Comparison of ENCODE assay signal across 19 cellular contexts in genomic region chr3:15809313-15809712, GRCh38. TPM values are rescaled to one million over a fixed set of nuclear protein-coding genes. Genes with fewer than 3 reads are reported as not detected.
DNase-seq lines count a peak whose midpoint lies in the region; ATAC-seq, FAIRE-seq and TF ChIP-seq lines count a peak whose summit lies in the region.
"Had no signal": no experiment of that assay in that cellular context is flagged by ENCODE, and none has a peak within 500 bp of the region (broad histone marks: within the 10 kb centered on the region; RNA-seq: fewer than 3 reads in every experiment).

No MANE protein-coding gene starts in this region.

- CTCF ChIA-PET in K562 (lab: Yijun Ruan, JAX; ENCODE audit: low intra/inter-chr PET ratio), result no interaction called here

- TF ChIP-seq EP300 in K562 (IDR thresholded peaks at IDR 0.05; ENCODE audit: low read length), result no peak

- no peak overlapping the region for H2AFZ ChIP-seq in Loucy (ENCODE audit: low read length)
- no peak overlapping the region for H2AFZ ChIP-seq in K562 (ENCODE audit: low read depth, low read length)
- H2AFZ ChIP-seq: GM23248 had no signal

- no peaks in the 10 kb centered on the region for H3K27me3 ChIP-seq in Loucy (ENCODE audit: insufficient read depth, low read length, poor library complexity, severe bottlenecking)
- no peaks in the 10 kb centered on the region for H3K27me3 ChIP-seq in K562 (ENCODE audit: control insufficient read depth in 2 of 2, insufficient read depth in 2 of 2, low read length in 2 of 2)
- no peaks in the 10 kb centered on the region for H3K27me3 ChIP-seq in vagina
- no peaks in the 10 kb centered on the region for H3K27me3 ChIP-seq in ascending aorta

- no TSS peak for BruUV-seq in K562 (replicated peaks; lab: Mats Ljungman, UMichigan)

- H3K36me3 ChIP-seq in Loucy (ENCODE audit: insufficient read depth, low read length) (no peaks in the 10 kb centered on the region), K562 (ENCODE audit: control insufficient read depth, insufficient read depth, low read length) (no peaks in the 10 kb centered on the region), vagina (no peaks in the 10 kb centered on the region), ascending aorta (no peaks in the 10 kb centered on the region)

- no peaks in the 10 kb centered on the region for H3K9me3 Mint-ChIP-seq in osteocyte (ENCODE audit: unreplicated experiment)

- peaks cover 29% of the 10 kb centered on the region for H3K4me1 Mint-ChIP-seq in osteocyte (ENCODE audit: unreplicated experiment)

- no peaks in the 10 kb centered on the region for H3K9me2 ChIP-seq in Loucy (replicated peaks; ENCODE audit: low read depth, low read length)
- H3K9me2 ChIP-seq: SK-N-SH had no signal

- peaks cover 47% of the 10 kb centered on the region for H3K4me1 ChIP-seq in Loucy (ENCODE audit: insufficient read depth, low read length, poor library complexity, severe bottlenecking)
- H3K4me1 ChIP-seq in K562 (replicated peaks in 1 of 2; ENCODE audit: control insufficient read depth in 2 of 2, insufficient read depth in 2 of 2, low read length in 2 of 2), result peaks cover 4 to 10% of the 10 kb centered on the region in 2 experiments; a peak in 4 of 5 replicates
- no peaks in the 10 kb centered on the region for H3K4me1 ChIP-seq in vagina
- peaks cover 6 to 14% of the 10 kb centered on the region in 2 donors for H3K4me1 ChIP-seq in ascending aorta
- H3K4me1 ChIP-seq: Caco-2 had no signal

- peak overlapping the region; percentile 24 for H3K27ac Mint-ChIP-seq in osteocyte (ENCODE audit: unreplicated experiment)

- H3K79me2 ChIP-seq in Loucy (ENCODE audit: insufficient read depth, low read length) (peaks cover 85% of the 10 kb centered on the region), K562 (ENCODE audit: control insufficient read depth, insufficient read depth, low read length) (peaks cover 60% of the 10 kb centered on the region)

- ATAC-seq in K562 (no peak), GM21423 (IDR thresholded peaks at IDR 0.05; ENCODE audit: unreplicated experiment) (no peak)

- no peak overlapping the region for H3K4me3 ChIP-seq in Loucy (ENCODE audit: low read length, poor library complexity, severe bottlenecking)
- H3K4me3 ChIP-seq in K562, result no peak overlapping the region
- no peak overlapping the region for H3K4me3 ChIP-seq in vagina
- no peak overlapping the region for H3K4me3 ChIP-seq in ascending aorta
- H3K4me3 ChIP-seq: GM23248 had no signal

- H3K9ac ChIP-seq in Loucy (ENCODE audit: low read depth, low read length, poor library complexity, severe bottlenecking), result peak overlapping the region; percentile 19
- no peak overlapping the region for H3K9ac ChIP-seq in K562 (ENCODE audit: insufficient read depth in 1 of 2, low read depth in 2 of 2, low read length in 2 of 2)
- H3K9ac ChIP-seq: GM23248, SK-N-SH had no signal

- TF ChIP-seq POLR2A in GM12892 (IDR thresholded peaks at IDR 0.05; ENCODE audit: low read depth, low read length) (no peak), K562 (conservative IDR thresholded peaks at IDR 0.05) (no peak), vagina (IDR thresholded peaks at IDR 0.05) (no peak)

- H3K36me3 Mint-ChIP-seq in osteocyte (ENCODE audit: unreplicated experiment), result no peaks in the 10 kb centered on the region

- no peaks in the 10 kb centered on the region for H3K9me1 ChIP-seq in K562 (ENCODE audit: control insufficient read depth, insufficient read depth, low read length)

- POLR2A ChIA-PET in K562 (lab: Yijun Ruan, JAX), result interaction anchor here (0.6 to 4.4 kb wide), 2 partner anchors 12 to 180 kb away, joined by 3 to 16 read pairs; partner anchors contain the start of gene ANKRD28

- 79% methylated on average over 2 of the region's 2 CpGs for WGBS in K562 (ENCODE audit: insufficient coverage, low coverage, missing lambda C conversion rate)

- in situ Hi-C loops in K562 (cut with MboI), result no loop called here

- H3F3A ChIP-seq in Loucy (ENCODE audit: low read depth), result peaks cover 5% of the 10 kb centered on the region; the same call in 1 of the 2 replicates

- TF ChIP-seq RAD21 in K562 (CRISPR knock-in tag; conservative IDR thresholded peaks at IDR 0.05 in 1 of 2, IDR thresholded peaks at IDR 0.05 in 1 of 2), result no peak

- H3K9me3 ChIP-seq in Loucy (ENCODE audit: insufficient read depth, low read depth, low read length) (no peaks in the 10 kb centered on the region), K562 (replicated peaks; ENCODE audit: control insufficient read depth, insufficient read depth, low read depth, low read length) (no peaks in the 10 kb centered on the region), vagina (no peaks in the 10 kb centered on the region), ascending aorta (no peaks in the 10 kb centered on the region)
- H3K9me3 ChIP-seq: Caco-2, SK-N-SH had no signal

- no peaks in the 10 kb centered on the region for H3K27me3 Mint-ChIP-seq in osteocyte (ENCODE audit: unreplicated experiment)

- TF ChIP-seq CTCF in Loucy (conservative IDR thresholded peaks at IDR 0.05; ENCODE audit: low read length), result no peak
- TF ChIP-seq CTCF in K562 (IDR thresholded peaks at IDR 0.05 in 2 of 3, conservative IDR thresholded peaks at IDR 0.05 in 1 of 3; ENCODE audit: insufficient read depth in 2 of 3, low read depth in 1 of 3, low read length in 3 of 3), result no peak
- no peak for TF ChIP-seq CTCF in osteocyte (IDR thresholded peaks at IDR 0.05)
- no peak for TF ChIP-seq CTCF in vagina (IDR thresholded peaks at IDR 0.05)
- no peak for TF ChIP-seq CTCF in ascending aorta (IDR thresholded peaks at IDR 0.05)

- intact Hi-C loops in K562 (cut with micrococcal nuclease) (no loop called here), vagina (cut with DNase I) (no loop called here), ascending aorta (cut with DNase I) (loop anchor here (10.0 kb wide), 1 partner anchor 605 kb away; the partner anchor contains the start of gene CAPN7)

- no peak overlapping the region for H3K4me3 Mint-ChIP-seq in osteocyte (ENCODE audit: unreplicated experiment)

- H3K4me2 ChIP-seq in Loucy (ENCODE audit: low read depth, low read length, poor library complexity, severe bottlenecking) (peak overlapping the region; percentile 38), K562 (ENCODE audit: insufficient read depth, low read length) (no peak overlapping the region)
- H3K4me2 ChIP-seq: SK-N-SH had no signal

- FAIRE-seq in GM12892 (lab: Jason Lieb, UNC) (peak; percentile 44), K562 (lab: Jason Lieb, UNC) (no peak)
- FAIRE-seq: RCC 7860 had no signal

- DNase-seq in GM12892 (ENCODE audit: insufficient read length), result no peak
- no peak for DNase-seq in K562 (ENCODE audit: extremely low read depth in 1 of 4, low spot score in 3 of 4)
- no peak for DNase-seq in osteocyte (ENCODE audit: extremely low spot score, unreplicated experiment)
- DNase-seq in vagina (ENCODE audit: extremely low spot score in 2 of 2), result no peak
- no peak for DNase-seq in stimulated activated CD4-positive, alpha-beta T cell treated with anti-CD3 and anti-CD28 coated beads, Interleukin-15, amount 100 ng/mL, for 24 hours
- DNase-seq in ascending aorta (ENCODE audit: low spot score in 2 of 2), result no peak
- DNase-seq: Caco-2, GM23248, HCEC 1CT, NCI-H1092, NCI-H146, NCI-H2081, NCI-H2227 treated with DMSO at 0.1 percent for 48 hours, NCI-H524, Right ventricle myocardium superior, SK-N-SH had no signal

- peaks cover 11% of the 10 kb centered on the region for H4K20me1 ChIP-seq in Loucy (ENCODE audit: insufficient read depth, low read length, poor library complexity, severe bottlenecking)
- no peaks in the 10 kb centered on the region for H4K20me1 ChIP-seq in K562 (replicated peaks; ENCODE audit: control insufficient read depth, insufficient read depth, low read length)

- H3K27ac ChIP-seq in K562 (ENCODE audit: extremely low read depth, low read depth, low read length), result no peak overlapping the region
- H3K27ac ChIP-seq in vagina, result no peak overlapping the region
- no peak overlapping the region for H3K27ac ChIP-seq in ascending aorta
- H3K27ac ChIP-seq: GM23248 had no signal

TF ChIP-seq in K562, 482 proteins besides CTCF, POLR2A, EP300 and RAD21 (continues in another document):
- TF ChIP-seq NFATC3 (IDR thresholded peaks at IDR 0.05), result no peak
- no peak for TF ChIP-seq ZNF79 (CRISPR knock-in tag; IDR thresholded peaks at IDR 0.05; ENCODE audit: low read depth)
- TF ChIP-seq, protein P1, sequence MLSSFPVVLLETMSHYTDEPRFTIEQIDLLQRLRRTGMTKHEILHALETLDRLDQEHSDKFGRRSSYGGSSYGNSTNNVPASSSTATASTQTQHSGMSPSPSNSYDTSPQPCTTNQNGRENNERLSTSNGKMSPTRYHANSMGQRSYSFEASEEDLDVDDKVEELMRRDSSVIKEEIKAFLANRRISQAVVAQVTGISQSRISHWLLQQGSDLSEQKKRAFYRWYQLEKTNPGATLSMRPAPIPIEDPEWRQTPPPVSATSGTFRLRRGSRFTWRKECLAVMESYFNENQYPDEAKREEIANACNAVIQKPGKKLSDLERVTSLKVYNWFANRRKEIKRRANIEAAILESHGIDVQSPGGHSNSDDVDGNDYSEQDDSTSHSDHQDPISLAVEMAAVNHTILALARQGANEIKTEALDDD (IDR thresholded peaks at IDR 0.05), result 0 out of 2 replicates have a peak, but pooled peaks have one; percentile 1

RNA-seq across cellular contexts. Expression of gene ANKRD28, which starts 11.5 kb away (rescaled TPM):
- polyA plus RNA-seq in GM12892 (2012; ENCODE audit: missing spikeins), result 22.0 TPM
- total RNA-seq in K562 (2011; cell fraction: chromatin; rRNA removed; ENCODE audit: low replicate concordance), result 112 and 305 TPM in 2 replicates
- total RNA-seq in K562 (2011; cell fraction: nucleolus; rRNA removed), result 35.9 and 58.7 TPM in 2 replicates
- total RNA-seq in K562 (2011; cell fraction: nucleoplasm; rRNA removed), result 85.0 and 104 TPM in 2 replicates
- total RNA-seq in K562 (2014; rRNA removed) (33.6 and 38.6 TPM in 2 replicates), K562 (2014; rRNA removed; fragmentation: Illumina TruSeq; extraction: Trizol) (48.6 and 57.4 TPM in 2 replicates), K562 (2015; rRNA removed; fragmentation: Illumina TruSeq; extraction: Trizol) (52.9 and 56.4 TPM in 2 replicates), K562 (2021) (48.6 and 53.0 TPM in 2 replicates), osteocyte (151 and 160 TPM in 2 replicates), vagina (48.6 TPM), ascending aorta (19.7 TPM)
- polyA plus RNA-seq in K562 (2011; rRNA removed) (66.0 and 71.7 TPM in 2 replicates), K562 (2014; fragmentation: Illumina TruSeq; extraction: Trizol) (36.7 and 42.4 TPM in 2 replicates), K562 (2014; fragmentation: Nextera tagmentation; extraction: Ambion mirVana) (10 to 100 TPM; 11.7 to 13.4 TPM), K562 (2014; rRNA removed) (25.0 and 29.3 TPM in 2 replicates)
- 25.2 and 40.6 TPM in 2 replicates for polyA plus RNA-seq in K562 (2011; cell fraction: cytosol; rRNA removed)
- 61.1 and 103 TPM in 2 replicates for polyA plus RNA-seq in K562 (2011; cell fraction: nucleus; rRNA removed)
- polyA plus RNA-seq in K562 (2012), result 31.5 and 33.0 TPM in 2 replicates
- 187 and 268 TPM in 2 replicates for polyA minus RNA-seq in K562 (2011; rRNA and poly(A)+ RNA removed)
- polyA minus RNA-seq in K562 (2011; cell fraction: cytosol; rRNA and poly(A)+ RNA removed), result 44.7 and 62.7 TPM in 2 replicates
- polyA minus RNA-seq in K562 (2011; cell fraction: nucleus; rRNA and poly(A)+ RNA removed), result 57.1 and 160 TPM in 2 replicates
